11 cellular contexts compared by ENCODE assay signal in the genomic region with DNA sequence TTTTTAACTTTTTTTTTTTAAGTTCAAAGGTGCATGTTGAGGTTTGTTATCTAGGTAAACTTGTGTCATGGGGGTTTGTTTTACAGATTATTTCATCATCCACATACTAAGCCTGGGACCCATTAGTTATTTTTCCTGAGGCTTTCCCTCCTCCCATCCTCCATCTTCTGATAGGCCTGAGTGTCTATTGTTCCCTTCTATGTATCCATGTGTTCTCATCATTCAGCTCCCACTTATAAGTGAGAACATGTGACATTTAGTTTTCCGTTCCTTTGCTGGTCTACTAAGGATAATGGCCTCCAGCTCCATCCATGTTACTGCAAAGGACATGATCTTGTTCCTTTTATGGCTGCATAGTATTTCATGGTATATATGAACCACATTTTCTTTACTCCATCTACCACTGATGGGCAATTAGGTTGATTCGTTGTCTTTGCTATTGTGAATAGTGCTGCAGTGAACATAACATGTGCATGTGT. TPM values are rescaled to one million over a fixed set of nuclear protein-coding genes. Genes with fewer than 3 reads are reported as not detected.
"Had no signal": no experiment of that assay in that cellular context is flagged by ENCODE, and none has a peak within 500 bp of the region (broad histone marks: within the 10 kb centered on the region; RNA-seq: fewer than 3 reads in every experiment).

No MANE protein-coding gene starts in this region.

- ATAC-seq: HCT116 had no signal

- H3K27ac Mint-ChIP-seq: HFFc6 had no signal

- H3K36me3 ChIP-seq: HAP-1 had no signal

- DNase-seq: GM23248, GOT3, H7, HFFc6, IMR-90, KBM-7 had no signal

- H3K4me1 ChIP-seq: HAP-1 had no signal

- H3K4me3 ChIP-seq: GM23248, HAP-1 had no signal

- H3K9me3 ChIP-seq: HAP-1 had no signal

- H3K4me3 Mint-ChIP-seq: HFFc6 had no signal

- H3K27ac ChIP-seq: GM23248, HL-60 had no signal

RNA-seq across cellular contexts. Expression of a gene that starts 14.4 kb away (rescaled TPM):
- total RNA-seq: GM23248, H4, H7, HFFc6, HT1080, IMR-90 had no signal
- polyA plus RNA-seq: GM23248, IMR-90 had no signal
